In the genomic region with DNA sequence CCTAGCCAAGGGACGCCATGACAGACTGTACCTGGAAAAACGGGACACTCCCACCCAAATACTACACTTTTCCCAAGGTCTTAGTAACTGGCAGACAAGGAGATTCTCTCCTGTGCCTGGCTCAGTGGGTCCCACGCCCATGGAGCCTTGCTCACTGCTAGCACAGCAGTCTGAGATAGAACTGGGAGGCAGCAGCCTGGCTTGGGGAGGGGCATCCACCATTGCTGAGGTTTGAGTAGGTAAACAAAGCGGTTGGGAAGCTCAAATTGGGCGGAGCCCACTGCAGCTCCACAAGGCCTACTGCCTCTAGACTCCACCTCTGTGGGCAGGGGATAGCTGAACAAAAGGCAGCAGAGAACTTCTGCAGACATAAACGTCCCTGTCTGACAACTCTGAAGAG, we compare ENCODE assay signal across 8 cellular contexts.
DNase-seq lines count a peak whose midpoint lies in the region; ATAC-seq, FAIRE-seq and TF ChIP-seq lines count a peak whose summit lies in the region.
"Not testable (repeated sequence)": the region's sequence is repeated elsewhere in the genome, so short reads cannot be mapped to it uniquely, and the experiment has no call there.

No MANE protein-coding gene starts in this region.

- H3K27ac ChIP-seq in Karpas-422 (ENCODE audit: low read length); HepG2 (ENCODE audit: extremely low read length, insufficient read depth, low read length); upper lobe of right lung: not testable (repeated sequence)

- CTCF ChIA-PET in HepG2 (lab: Yijun Ruan, JAX; ENCODE audit: low intra/inter-chr PET ratio, low total read pairs) = not testable (repeated sequence)

- TF ChIP-seq CTCF in HepG2 (CRISPR knock-in tag; IDR thresholded peaks at IDR 0.05); upper lobe of right lung (IDR thresholded peaks at IDR 0.05): not testable (repeated sequence)

- POLR2A ChIA-PET in HepG2 (lab: Yijun Ruan, JAX) = interaction anchor here (0.6 kb wide), 1 partner anchor 215 kb away, joined by 3 read pairs; a partner anchor contains a TSS

- 0 out of 2 replicates have a peak overlapping the region, but pooled peaks have one; percentile 25 for H3K9ac ChIP-seq in Karpas-422 (ENCODE audit: low read length)
- not testable (repeated sequence) for H3K9ac ChIP-seq in NT2/D1 (ENCODE audit: insufficient read length, low read depth); HepG2 (ENCODE audit: insufficient read depth, low read depth, low read length)

- H3K9me3 ChIP-seq in Karpas-422 (ENCODE audit: low read length); NT2/D1 (ENCODE audit: insufficient read depth, low read length); HepG2 (ENCODE audit: low read length); upper lobe of right lung: not testable (repeated sequence)

- H3K4me1 ChIP-seq in Karpas-422 (ENCODE audit: low read length) (peaks cover 28% of the 10 kb centered on the region), HepG2 (ENCODE audit: insufficient read depth, low read length) (peaks cover 60% of the 10 kb centered on the region)
- not testable (repeated sequence) for H3K4me1 ChIP-seq in NT2/D1 (ENCODE audit: insufficient read depth, insufficient read length); upper lobe of right lung

- not testable (repeated sequence) for TF ChIP-seq RAD21 in HepG2 (CRISPR knock-in tag; IDR thresholded peaks at IDR 0.05)

- not testable (repeated sequence) for H4K20me1 ChIP-seq in Karpas-422 (ENCODE audit: insufficient read depth, low read depth, low read length); HepG2 (ENCODE audit: insufficient read depth, low read length)

- TF ChIP-seq EP300 in HepG2 (IDR thresholded peaks at IDR 0.05; ENCODE audit: low read depth in 2 of 2, low read length in 2 of 2); HepG2 (CRISPR knock-in tag; IDR thresholded peaks at IDR 0.05; ENCODE audit: borderline replicate concordance): not testable (repeated sequence)

- 32% methylated on average over 6 of the region's 6 CpGs for WGBS in HepG2 (ENCODE audit: low lambda C conversion rate)

- intact Hi-C loops in HepG2 (cut with micrococcal nuclease; ENCODE audit: unreplicated experiment) = loop anchor here (10.0 kb wide), 1 partner anchor 289 kb away; no protein-coding TSS in a partner anchor
- intact Hi-C loops in upper lobe of right lung (cut with DNase I) = not testable (repeated sequence)

- not testable (repeated sequence) for H3K4me3 ChIP-seq in Karpas-422 (ENCODE audit: low read length); NT2/D1 (ENCODE audit: insufficient read length, low read depth); upper lobe of right lung
- 0 out of 6 replicates have a peak overlapping the region, but pooled peaks of 1 of the 3 experiments have one; percentile 6 for H3K4me3 ChIP-seq in HepG2 (replicated peaks in 1 of 3; ENCODE audit: insufficient read depth in 1 of 3, low read depth in 2 of 3, low read length in 3 of 3)

- in situ Hi-C loops in HepG2 (cut with HindIII; ENCODE audit: extremely low pct_ligation_motif_present, low pct_unique_long_range_greater_than_20kb) = loop anchor here (10.0 kb wide), 1 partner anchor 219 kb away; a partner anchor contains a TSS

- not testable (repeated sequence) for H3K27me3 ChIP-seq in Karpas-422 (ENCODE audit: low read length); NT2/D1 (ENCODE audit: insufficient read depth, insufficient read length); HepG2 (ENCODE audit: control insufficient read depth in 1 of 2, insufficient read depth in 2 of 2, low read length in 2 of 2); upper lobe of right lung

- H2AFZ ChIP-seq in Karpas-422 (ENCODE audit: low read length); HepG2 (ENCODE audit: low read length): not testable (repeated sequence)

- TF ChIP-seq POLR2A in HepG2 (IDR thresholded peaks at IDR 0.05; ENCODE audit: insufficient read depth in 1 of 2, low read depth in 2 of 2, low read length in 2 of 2) = not testable (repeated sequence)

- not testable (repeated sequence) for ATAC-seq in HepG2, upper lobe of right lung

- H3K4me2 ChIP-seq in Karpas-422 (ENCODE audit: low read depth, low read length, poor library complexity, severe bottlenecking) = not testable (repeated sequence)
- H3K4me2 ChIP-seq in HepG2 (ENCODE audit: low read depth, low read length) = peak overlapping the region; percentile 47

- not testable (repeated sequence) for FAIRE-seq in HepG2 (lab: Jason Lieb, UNC)

- H3K79me2 ChIP-seq in Karpas-422 (ENCODE audit: low read length); HepG2 (ENCODE audit: insufficient read depth, low read length): not testable (repeated sequence)

- BruUV-seq in HepG2 (replicated peaks; lab: Mats Ljungman, UMichigan) = not testable (repeated sequence)

- H3K9me2 ChIP-seq in Karpas-422 (replicated peaks; ENCODE audit: insufficient read depth, low read length) = not testable (repeated sequence)

- DNase-seq in ELF-1 (ENCODE audit: low read depth, low spot score) = peak; percentile 8
- peak; percentile 8 for DNase-seq in H4 (ENCODE audit: low spot score)
- DNase-seq in Karpas-422 = not testable (repeated sequence)
- peak; percentile 54 for DNase-seq in NCI-H748 (lab: John Stamatoyannopoulos, UW; ENCODE audit: unreplicated experiment)
- peak; percentile 2 for DNase-seq in NT2/D1 (ENCODE audit: low read depth, low spot score)
- peak; percentile 15 for DNase-seq in SW480 (ENCODE audit: low spot score)
- DNase-seq in HepG2 (ENCODE audit: low spot score) = peak; percentile 54
- peak; percentile 47 for DNase-seq in upper lobe of right lung

- H3K36me3 ChIP-seq in Karpas-422 (ENCODE audit: insufficient read depth, low read length); NT2/D1 (ENCODE audit: insufficient read depth, insufficient read length, low read length); HepG2 (replicated peaks in 1 of 2; ENCODE audit: control insufficient read depth in 1 of 2, insufficient read depth in 2 of 2, low read length in 2 of 2); upper lobe of right lung: not testable (repeated sequence)

TF ChIP-seq in HepG2, 621 proteins besides CTCF, POLR2A, EP300 and RAD21:
- not testable (repeated sequence) for TF ChIP-seq SOX13, FOXA1 (IDR thresholded peaks at IDR 0.05)
- TF ChIP-seq SOX13 (CRISPR knock-in tag; conservative IDR thresholded peaks at IDR 0.05 in 1 of 2, IDR thresholded peaks at IDR 0.05 in 1 of 2) = peak in 1 of 2 experiments; percentile 36; a peak in 1 of 4 replicates
- TF ChIP-seq HOXA3 (CRISPR knock-in tag; IDR thresholded peaks at IDR 0.05) = 0 out of 2 replicates have a peak, but pooled peaks have one; percentile 31
- TF ChIP-seq, protein P1, sequence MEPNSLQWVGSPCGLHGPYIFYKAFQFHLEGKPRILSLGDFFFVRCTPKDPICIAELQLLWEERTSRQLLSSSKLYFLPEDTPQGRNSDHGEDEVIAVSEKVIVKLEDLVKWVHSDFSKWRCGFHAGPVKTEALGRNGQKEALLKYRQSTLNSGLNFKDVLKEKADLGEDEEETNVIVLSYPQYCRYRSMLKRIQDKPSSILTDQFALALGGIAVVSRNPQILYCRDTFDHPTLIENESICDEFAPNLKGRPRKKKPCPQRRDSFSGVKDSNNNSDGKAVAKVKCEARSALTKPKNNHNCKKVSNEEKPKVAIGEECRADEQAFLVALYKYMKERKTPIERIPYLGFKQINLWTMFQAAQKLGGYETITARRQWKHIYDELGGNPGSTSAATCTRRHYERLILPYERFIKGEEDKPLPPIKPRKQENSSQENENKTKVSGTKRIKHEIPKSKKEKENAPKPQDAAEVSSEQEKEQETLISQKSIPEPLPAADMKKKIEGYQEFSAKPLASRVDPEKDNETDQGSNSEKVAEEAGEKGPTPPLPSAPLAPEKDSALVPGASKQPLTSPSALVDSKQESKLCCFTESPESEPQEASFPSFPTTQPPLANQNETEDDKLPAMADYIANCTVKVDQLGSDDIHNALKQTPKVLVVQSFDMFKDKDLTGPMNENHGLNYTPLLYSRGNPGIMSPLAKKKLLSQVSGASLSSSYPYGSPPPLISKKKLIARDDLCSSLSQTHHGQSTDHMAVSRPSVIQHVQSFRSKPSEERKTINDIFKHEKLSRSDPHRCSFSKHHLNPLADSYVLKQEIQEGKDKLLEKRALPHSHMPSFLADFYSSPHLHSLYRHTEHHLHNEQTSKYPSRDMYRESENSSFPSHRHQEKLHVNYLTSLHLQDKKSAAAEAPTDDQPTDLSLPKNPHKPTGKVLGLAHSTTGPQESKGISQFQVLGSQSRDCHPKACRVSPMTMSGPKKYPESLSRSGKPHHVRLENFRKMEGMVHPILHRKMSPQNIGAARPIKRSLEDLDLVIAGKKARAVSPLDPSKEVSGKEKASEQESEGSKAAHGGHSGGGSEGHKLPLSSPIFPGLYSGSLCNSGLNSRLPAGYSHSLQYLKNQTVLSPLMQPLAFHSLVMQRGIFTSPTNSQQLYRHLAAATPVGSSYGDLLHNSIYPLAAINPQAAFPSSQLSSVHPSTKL (CRISPR knock-in tag; IDR thresholded peaks at IDR 0.05) = peak; percentile 48; the same call in 1 of the 2 replicates
- TF ChIP-seq SP5 (CRISPR knock-in tag; IDR thresholded peaks at IDR 0.05; ENCODE audit: borderline replicate concordance, low read depth) = peak; percentile 45; the same call in 1 of the 2 replicates
- peak; percentile 69 for TF ChIP-seq FOXA3 (CRISPR knock-in tag; IDR thresholded peaks at IDR 0.05)
- TF ChIP-seq FOXA1 (CRISPR knock-in tag; IDR thresholded peaks at IDR 0.05) = peak; percentile 74
- TF ChIP-seq SALL1 (CRISPR knock-in tag; IDR thresholded peaks at IDR 0.05) = peak; percentile 29; the same call in 1 of the 2 replicates
